In the genomic region with DNA sequence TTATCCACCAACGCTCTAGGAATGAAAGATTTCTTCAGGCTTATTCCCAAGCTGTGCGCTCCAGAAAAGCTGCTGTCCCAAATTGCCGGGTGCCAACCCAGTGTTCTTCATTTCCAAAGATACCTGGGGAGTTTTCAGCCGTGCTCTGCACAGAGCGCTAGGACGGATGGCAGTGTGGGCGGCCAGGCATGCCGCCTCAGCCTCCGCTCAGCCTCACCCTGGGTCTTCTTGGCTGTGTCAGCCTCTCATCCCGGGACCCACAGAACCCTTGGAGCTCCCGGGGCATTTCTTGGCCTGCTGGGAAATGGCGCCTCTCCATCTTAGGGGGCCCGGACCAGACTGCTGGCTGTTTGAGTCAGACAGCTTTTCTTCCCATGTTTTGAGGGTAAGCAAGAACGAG, we compare ENCODE assay signal across 13 cellular contexts.
DNase-seq lines count a peak whose midpoint lies in the region; ATAC-seq and TF ChIP-seq lines count a peak whose summit lies in the region.
"Had no signal": no experiment of that assay in that cellular context is flagged by ENCODE, and none has a peak within 500 bp of the region (broad histone marks: within the 10 kb centered on the region; RNA-seq: fewer than 3 reads in every experiment).

No MANE protein-coding gene starts in this region.

- H3K4me3 Mint-ChIP-seq in neural progenitor cell, result no peak overlapping the region
- H3K4me3 Mint-ChIP-seq: CD4-positive, alpha-beta memory T cell had no signal

- H3K9me3 Mint-ChIP-seq in neural progenitor cell, result peaks cover 2% of the 10 kb centered on the region
- H3K9me3 Mint-ChIP-seq: CD4-positive, alpha-beta memory T cell had no signal

- H3K4me2 ChIP-seq in OCI-LY7 (ENCODE audit: low read length) (peak overlapping the region; percentile 60), neural progenitor cell (no peak overlapping the region)

- peak; percentile 15 for DNase-seq in NCI-H2227 treated with DMSO at 0.1 percent for 48 hours (lab: John Stamatoyannopoulos, UW)
- no peak for DNase-seq in NCI-H2227 (lab: John Stamatoyannopoulos, UW; ENCODE audit: unreplicated experiment)
- no peak for DNase-seq in OCI-LY7 (ENCODE audit: low spot score)
- no peak for DNase-seq in neural progenitor cell (ENCODE audit: low spot score)
- no peak for DNase-seq in NOMO-1 treated with dmso at 0.1 percent for 144 hours (lab: John Stamatoyannopoulos, UW; ENCODE audit: unreplicated experiment)
- no peak for DNase-seq in right cardiac atrium
- DNase-seq: 8988T; AML-193; C1 segment of cervical spinal cord; CD4-positive, alpha-beta memory T cell had no signal

- H3K9me2 ChIP-seq in OCI-LY7 (ENCODE audit: insufficient read depth, low read length), result no peaks in the 10 kb centered on the region

- no peak overlapping the region for H3K9ac ChIP-seq in neural progenitor cell

- peaks cover 7% of the 10 kb centered on the region for H3K4me1 Mint-ChIP-seq in neural progenitor cell

- H2AFZ ChIP-seq in OCI-LY7 (ENCODE audit: low read length) (no peak overlapping the region), neural progenitor cell (replicated peaks) (peak overlapping the region; percentile 26)

- H3K9me3 ChIP-seq in OCI-LY7 (ENCODE audit: low read length) (no peaks in the 10 kb centered on the region), neural progenitor cell (ENCODE audit: low read depth) (no peaks in the 10 kb centered on the region), right cardiac atrium (ENCODE audit: control insufficient read depth, low read length) (no peaks in the 10 kb centered on the region)

- H3K27me3 ChIP-seq in neural progenitor cell (no peaks in the 10 kb centered on the region), right cardiac atrium (ENCODE audit: control insufficient read depth, insufficient read depth) (no peaks in the 10 kb centered on the region)

- H3K4me3 ChIP-seq in OCI-LY7 (ENCODE audit: low read depth, low read length, poor library complexity, severe bottlenecking), result peak overlapping the region; percentile 14
- H3K4me3 ChIP-seq in neural progenitor cell, result no peak overlapping the region
- no peak overlapping the region for H3K4me3 ChIP-seq in right cardiac atrium (ENCODE audit: low read length)

- TF ChIP-seq CTCF in OCI-LY7 (conservative IDR thresholded peaks at IDR 0.05; ENCODE audit: low read length) (no peak), neural progenitor cell (IDR thresholded peaks at IDR 0.05) (no peak)

- H3K27ac ChIP-seq in OCI-LY7 (ENCODE audit: low read depth, low read length, poor library complexity, severe bottlenecking), result peak overlapping the region; percentile 95
- no peak overlapping the region for H3K27ac ChIP-seq in neural progenitor cell
- no peak overlapping the region for H3K27ac ChIP-seq in right cardiac atrium (ENCODE audit: low read length)
- H3K27ac ChIP-seq: HL-60 had no signal

- no peaks in the 10 kb centered on the region for H3K36me3 ChIP-seq in OCI-LY7 (ENCODE audit: insufficient read depth, low read length)
- no peaks in the 10 kb centered on the region for H3K36me3 ChIP-seq in neural progenitor cell

- H4K20me1 ChIP-seq in OCI-LY7 (ENCODE audit: insufficient read depth, low read length) (no peaks in the 10 kb centered on the region), neural progenitor cell (ENCODE audit: low read depth) (no peaks in the 10 kb centered on the region)

- WGBS in right cardiac atrium, result 85% methylated on average over 14 of the region's 14 CpGs

- no peaks in the 10 kb centered on the region for H3K36me3 Mint-ChIP-seq in neural progenitor cell

- peaks cover 5% of the 10 kb centered on the region for H3K27me3 Mint-ChIP-seq in neural progenitor cell (ENCODE audit: insufficient read depth, low read depth)

- no peaks in the 10 kb centered on the region for H3F3A ChIP-seq in neural progenitor cell (ENCODE audit: low read depth)

- ATAC-seq in GM19351 (IDR thresholded peaks at IDR 0.05; ENCODE audit: unreplicated experiment), result no peak
- ATAC-seq in right cardiac atrium, result no peak
- ATAC-seq: HCT116 had no signal

- H3K4me1 ChIP-seq in OCI-LY7 (ENCODE audit: insufficient read depth, low read length, poor library complexity, severe bottlenecking) (peaks cover 98% of the 10 kb centered on the region), neural progenitor cell (no peaks in the 10 kb centered on the region), right cardiac atrium (ENCODE audit: control insufficient read depth, insufficient read depth, low read length) (no peaks in the 10 kb centered on the region)

- POLR2A ChIA-PET in OCI-LY7 (lab: Charles Lee), result interaction anchor here (1.1 to 3.2 kb wide), 3 partner anchors 9 to 112 kb away, joined by 3 to 20 read pairs (median 19); no protein-coding TSS in a partner anchor

- no peaks in the 10 kb centered on the region for H3K79me2 ChIP-seq in OCI-LY7 (ENCODE audit: insufficient read depth, low read depth, low read length)
- no peaks in the 10 kb centered on the region for H3K79me2 ChIP-seq in neural progenitor cell (ENCODE audit: low read depth)

- peak overlapping the region; percentile 29 for H3K27ac Mint-ChIP-seq in neural progenitor cell

- intact Hi-C loops in OCI-LY7 (cut with micrococcal nuclease; ENCODE audit: unreplicated experiment), result loop anchor here (10.0 kb wide), 1 partner anchor 898 kb away; no protein-coding TSS in a partner anchor
- intact Hi-C loops in right cardiac atrium (cut with DNase I), result no loop called here

- CTCF ChIA-PET in OCI-LY7 (lab: Charles Lee; ENCODE audit: unreplicated experiment), result interaction anchor here (1.3 to 2.2 kb wide), 2 partner anchors 9 to 22 kb away, joined by 3 to 10 read pairs; no protein-coding TSS in a partner anchor

- BruUV-seq in OCI-LY7 (replicated peaks; lab: Mats Ljungman, UMichigan), result no TSS peak
